ENCODE assay signal across 13 cellular contexts in genomic region chr4:137393043-137393442, GRCh38.
DNase-seq lines count a peak whose midpoint lies in the region; ATAC-seq and TF ChIP-seq lines count a peak whose summit lies in the region.
"Had no signal": no experiment of that assay in that cellular context is flagged by ENCODE, and none has a peak within 500 bp of the region (broad histone marks: within the 10 kb centered on the region; RNA-seq: fewer than 3 reads in every experiment).

No MANE protein-coding gene starts in this region.

- H3K4me3 ChIP-seq in IMR-90 (ENCODE audit: insufficient read depth, low read depth, low read length) (no peak overlapping the region), neural progenitor cell (no peak overlapping the region), upper lobe of right lung (no peak overlapping the region)
- H3K4me3 ChIP-seq: psoas muscle had no signal

- H3K4me2 ChIP-seq in IMR-90 (ENCODE audit: low read depth, low read length): no peak overlapping the region
- no peak overlapping the region for H3K4me2 ChIP-seq in neural progenitor cell

- H2AFZ ChIP-seq in IMR-90 (replicated peaks; ENCODE audit: low read length, poor library complexity) (no peak overlapping the region), neural progenitor cell (replicated peaks) (no peak overlapping the region)

- H4K20me1 ChIP-seq in IMR-90 (ENCODE audit: insufficient read depth, low read length) (no peaks in the 10 kb centered on the region), neural progenitor cell (ENCODE audit: low read depth) (no peaks in the 10 kb centered on the region)

- no peak overlapping the region for H3K23ac ChIP-seq in IMR-90 (ENCODE audit: low read depth, low read length)

- H3K36me3 Mint-ChIP-seq in chondrocyte (ENCODE audit: low read depth) (no peaks in the 10 kb centered on the region), neural progenitor cell (no peaks in the 10 kb centered on the region)
- H3K36me3 Mint-ChIP-seq in activated CD8-positive, alpha-beta T cell treated with anti-CD3 and anti-CD28 coated beads, Interleukin-2, amount 10 ng/mL, durations not matched to agents 7 days and 5 days (ENCODE audit: low read depth): no peaks in the 10 kb centered on the region
- H3K36me3 Mint-ChIP-seq: activated naive CD4-positive, alpha-beta T cell treated with anti-CD3 and anti-CD28 coated beads, Interleukin-2, amount 50 U/mL, for 24 hours; CD4-positive, alpha-beta memory T cell had no signal

- CTCF ChIA-PET in IMR-90 (lab: Yijun Ruan, JAX): interaction anchor here (0.6 kb wide), 1 partner anchor 13 kb away, joined by 5 read pairs; no protein-coding TSS in a partner anchor
- CTCF ChIA-PET in activated CD8-positive, alpha-beta T cell treated with anti-CD3 and anti-CD28 coated beads, Interleukin-2, amount 10 ng/mL, durations not matched to agents 7 days and 5 days (lab: Charles Lee): no interaction called here

- H3K9me3 Mint-ChIP-seq in chondrocyte (ENCODE audit: low read depth): no peaks in the 10 kb centered on the region
- H3K9me3 Mint-ChIP-seq in neural progenitor cell: no peaks in the 10 kb centered on the region
- H3K9me3 Mint-ChIP-seq in activated CD8-positive, alpha-beta T cell treated with anti-CD3 and anti-CD28 coated beads, Interleukin-2, amount 10 ng/mL, durations not matched to agents 7 days and 5 days (ENCODE audit: insufficient read depth): no peaks in the 10 kb centered on the region
- no peaks in the 10 kb centered on the region for H3K9me3 Mint-ChIP-seq in stimulated activated naive CD8-positive, alpha-beta T cell treated with anti-CD3 and anti-CD28 coated beads, Interleukin-15, amount 100 ng/mL, for 72 hours
- H3K9me3 Mint-ChIP-seq: activated naive CD4-positive, alpha-beta T cell treated with anti-CD3 and anti-CD28 coated beads, Interleukin-2, amount 50 U/mL, for 24 hours had no signal

- H3K79me1 ChIP-seq in IMR-90 (ENCODE audit: low read depth in 1 of 2, low read length in 2 of 2): no peaks in the 10 kb centered on the region

- H3K27ac ChIP-seq in IMR-90 (ENCODE audit: insufficient read depth, low read length) (no peak overlapping the region), neural progenitor cell (no peak overlapping the region), upper lobe of right lung (no peak overlapping the region)
- H3K27ac ChIP-seq: psoas muscle had no signal

- H3K14ac ChIP-seq in IMR-90 (replicated peaks; ENCODE audit: low read depth, low read length): no peak overlapping the region

- 0 out of 3 replicates have a peak overlapping the region, but pooled peaks have one; percentile 53 for H2BK15ac ChIP-seq in IMR-90 (ENCODE audit: low read depth, low read length)

- H3K56ac ChIP-seq in IMR-90 (ENCODE audit: extremely low read depth, insufficient read depth, low read length): no peak overlapping the region

- ATAC-seq in IMR-90 (ENCODE audit: low read depth): no peak
- ATAC-seq in activated CD8-positive, alpha-beta T cell treated with anti-CD3 and anti-CD28 coated beads, Interleukin-2, amount 10 ng/mL, durations not matched to agents 7 days and 5 days: no peak
- no peak for ATAC-seq in upper lobe of right lung
- ATAC-seq in stimulated activated naive CD8-positive, alpha-beta T cell treated with anti-CD3 and anti-CD28 coated beads, Interleukin-15, amount 100 ng/mL, for 72 hours: no peak
- ATAC-seq: psoas muscle had no signal

- intact Hi-C loops in IMR-90 (cut with micrococcal nuclease) (no loop called here), upper lobe of right lung (cut with DNase I) (no loop called here)

- no CpG with 5 or more reads among the region's 2 CpGs for WGBS in IMR-90 (ENCODE audit: extremely low coverage in 2 of 2, insufficient read length in 1 of 2), 2 experiments

- in situ Hi-C loops in IMR-90 (cut with MboI; ENCODE audit: low sequenced_read_pairs): no loop called here

- no peak overlapping the region for H2AK9ac ChIP-seq in IMR-90 (replicated peaks; ENCODE audit: low read depth, low read length, poor library complexity)

- no peaks in the 10 kb centered on the region for H3K9me1 ChIP-seq in IMR-90 (ENCODE audit: insufficient read depth, low read length)

- no peaks in the 10 kb centered on the region for H3K27me3 ChIP-seq in IMR-90 (ENCODE audit: control insufficient read depth, insufficient read depth, low read length)
- H3K27me3 ChIP-seq in neural progenitor cell: no peaks in the 10 kb centered on the region
- H3K27me3 ChIP-seq in upper lobe of right lung: no peaks in the 10 kb centered on the region

- BruUV-seq in IMR-90 (replicated peaks; lab: Mats Ljungman, UMichigan): no TSS peak

- H3K9ac ChIP-seq in IMR-90 (ENCODE audit: low read depth, low read length): no peak overlapping the region
- no peak overlapping the region for H3K9ac ChIP-seq in neural progenitor cell

- H3K79me2 ChIP-seq in neural progenitor cell (ENCODE audit: low read depth): no peaks in the 10 kb centered on the region

- DNase-seq in IMR-90 (no peak), NCI-H2227 (lab: John Stamatoyannopoulos, UW; ENCODE audit: unreplicated experiment) (peak; percentile 47), chondrocyte (ENCODE audit: low spot score) (no peak), neural progenitor cell (ENCODE audit: low spot score) (peak; percentile 60), NOMO-1 treated with DMSO at 0.1 percent for 48 hours (lab: John Stamatoyannopoulos, UW; ENCODE audit: unreplicated experiment) (no peak), upper lobe of right lung (no peak)
- no peak for DNase-seq in activated CD8-positive, alpha-beta T cell treated with anti-CD3 and anti-CD28 coated beads, Interleukin-2, amount 10 ng/mL, durations not matched to agents 7 days and 5 days
- DNase-seq in stimulated activated naive CD8-positive, alpha-beta T cell treated with anti-CD3 and anti-CD28 coated beads, Interleukin-15, amount 100 ng/mL, for 72 hours: no peak
- DNase-seq: CD4-positive, alpha-beta memory T cell; head of caudate nucleus; mammary epithelial cell; psoas muscle had no signal

- H3F3A ChIP-seq in neural progenitor cell (ENCODE audit: low read depth): no peaks in the 10 kb centered on the region

- H2AK5ac ChIP-seq in IMR-90 (ENCODE audit: low read depth, low read length): no peak overlapping the region

- peaks cover 42% of the 10 kb centered on the region for H3K4me1 Mint-ChIP-seq in chondrocyte (ENCODE audit: low read depth)
- peaks cover 31% of the 10 kb centered on the region for H3K4me1 Mint-ChIP-seq in neural progenitor cell
- no peaks in the 10 kb centered on the region for H3K4me1 Mint-ChIP-seq in activated CD8-positive, alpha-beta T cell treated with anti-CD3 and anti-CD28 coated beads, Interleukin-2, amount 10 ng/mL, durations not matched to agents 7 days and 5 days (ENCODE audit: low read depth)
- H3K4me1 Mint-ChIP-seq in stimulated activated naive CD8-positive, alpha-beta T cell treated with anti-CD3 and anti-CD28 coated beads, Interleukin-15, amount 100 ng/mL, for 72 hours: no peaks in the 10 kb centered on the region
- H3K4me1 Mint-ChIP-seq: activated naive CD4-positive, alpha-beta T cell treated with anti-CD3 and anti-CD28 coated beads, Interleukin-2, amount 50 U/mL, for 24 hours; CD4-positive, alpha-beta memory T cell had no signal

- H3K4ac ChIP-seq in IMR-90 (ENCODE audit: low read depth, low read length): no peak overlapping the region

- no peak overlapping the region for H3K4me3 Mint-ChIP-seq in chondrocyte (ENCODE audit: unreplicated experiment)
- H3K4me3 Mint-ChIP-seq in neural progenitor cell: peak overlapping the region; percentile 18
- H3K4me3 Mint-ChIP-seq in activated CD8-positive, alpha-beta T cell treated with anti-CD3 and anti-CD28 coated beads, Interleukin-2, amount 10 ng/mL, durations not matched to agents 7 days and 5 days: no peak overlapping the region
- no peak overlapping the region for H3K4me3 Mint-ChIP-seq in stimulated activated naive CD8-positive, alpha-beta T cell treated with anti-CD3 and anti-CD28 coated beads, Interleukin-15, amount 100 ng/mL, for 72 hours
- H3K4me3 Mint-ChIP-seq: activated naive CD4-positive, alpha-beta T cell treated with anti-CD3 and anti-CD28 coated beads, Interleukin-2, amount 50 U/mL, for 24 hours; CD4-positive, alpha-beta memory T cell had no signal

- H3K27me3 Mint-ChIP-seq in chondrocyte (ENCODE audit: low read depth) (no peaks in the 10 kb centered on the region), neural progenitor cell (ENCODE audit: insufficient read depth, low read depth) (no peaks in the 10 kb centered on the region)
- no peaks in the 10 kb centered on the region for H3K27me3 Mint-ChIP-seq in activated CD8-positive, alpha-beta T cell treated with anti-CD3 and anti-CD28 coated beads, Interleukin-2, amount 10 ng/mL, durations not matched to agents 7 days and 5 days (ENCODE audit: low read depth)
- no peaks in the 10 kb centered on the region for H3K27me3 Mint-ChIP-seq in stimulated activated naive CD8-positive, alpha-beta T cell treated with anti-CD3 and anti-CD28 coated beads, Interleukin-15, amount 100 ng/mL, for 72 hours
- H3K27me3 Mint-ChIP-seq: activated naive CD4-positive, alpha-beta T cell treated with anti-CD3 and anti-CD28 coated beads, Interleukin-2, amount 50 U/mL, for 24 hours; CD4-positive, alpha-beta memory T cell had no signal

- TF ChIP-seq CTCF in IMR-90 (conservative IDR thresholded peaks at IDR 0.05; ENCODE audit: low read depth, low read length) (no peak), chondrocyte (IDR thresholded peaks at IDR 0.05) (no peak), neural progenitor cell (IDR thresholded peaks at IDR 0.05) (no peak), upper lobe of right lung (IDR thresholded peaks at IDR 0.05) (no peak)

- no peak overlapping the region for H2BK20ac ChIP-seq in IMR-90 (ENCODE audit: low read depth, low read length)

- no peaks in the 10 kb centered on the region for H3K36me3 ChIP-seq in IMR-90 (ENCODE audit: control insufficient read depth, insufficient read depth, low read length)
- no peaks in the 10 kb centered on the region for H3K36me3 ChIP-seq in neural progenitor cell
- no peaks in the 10 kb centered on the region for H3K36me3 ChIP-seq in upper lobe of right lung

- no peak overlapping the region for H3K18ac ChIP-seq in IMR-90 (ENCODE audit: low read depth, low read length)

- H4K91ac ChIP-seq in IMR-90 (ENCODE audit: insufficient read depth, low read depth, low read length): no peak overlapping the region

- TF ChIP-seq RAD21 in IMR-90 (IDR thresholded peaks at IDR 0.05; ENCODE audit: low read length): no peak

- H4K5ac ChIP-seq in IMR-90 (ENCODE audit: low read depth, low read length): no peak overlapping the region

- dilution Hi-C loops in IMR-90 (cut with HindIII; ENCODE audit: low sequenced_read_pairs, unreplicated experiment): no loop called here

- H3K9me3 ChIP-seq in IMR-90 (ENCODE audit: control insufficient read depth, insufficient read depth, low read length): no peaks in the 10 kb centered on the region
- H3K9me3 ChIP-seq in neural progenitor cell (ENCODE audit: low read depth): no peaks in the 10 kb centered on the region
- no peaks in the 10 kb centered on the region for H3K9me3 ChIP-seq in upper lobe of right lung
- H3K9me3 ChIP-seq: psoas muscle had no signal

- no peak overlapping the region for H2BK5ac ChIP-seq in IMR-90 (ENCODE audit: low read depth, low read length, poor library complexity, severe bottlenecking)

- no peak overlapping the region for H4K8ac ChIP-seq in IMR-90 (ENCODE audit: low read depth in 2 of 2, low read length in 2 of 2)

- H3K4me1 ChIP-seq in IMR-90 (ENCODE audit: control insufficient read depth, insufficient read depth, low read length) (no peaks in the 10 kb centered on the region), neural progenitor cell (no peaks in the 10 kb centered on the region), upper lobe of right lung (no peaks in the 10 kb centered on the region)
- H3K4me1 ChIP-seq: psoas muscle had no signal

- peak overlapping the region; percentile 81 for H3K27ac Mint-ChIP-seq in chondrocyte (ENCODE audit: unreplicated experiment)
- peak overlapping the region; percentile 81 for H3K27ac Mint-ChIP-seq in neural progenitor cell
- H3K27ac Mint-ChIP-seq in activated CD8-positive, alpha-beta T cell treated with anti-CD3 and anti-CD28 coated beads, Interleukin-2, amount 10 ng/mL, durations not matched to agents 7 days and 5 days: no peak overlapping the region
- no peak overlapping the region for H3K27ac Mint-ChIP-seq in stimulated activated naive CD8-positive, alpha-beta T cell treated with anti-CD3 and anti-CD28 coated beads, Interleukin-15, amount 100 ng/mL, for 72 hours
- H3K27ac Mint-ChIP-seq: activated naive CD4-positive, alpha-beta T cell treated with anti-CD3 and anti-CD28 coated beads, Interleukin-2, amount 50 U/mL, for 24 hours; CD4-positive, alpha-beta memory T cell had no signal

- no peak overlapping the region for H2BK120ac ChIP-seq in IMR-90 (ENCODE audit: low read depth, low read length)

- no peak for TF ChIP-seq POLR2A in IMR-90 (IDR thresholded peaks at IDR 0.05; ENCODE audit: low read depth, low read length)

- POLR2A ChIA-PET in IMR-90 (lab: Charles Lee; ENCODE audit: unreplicated experiment): no interaction called here
- POLR2A ChIA-PET in activated CD8-positive, alpha-beta T cell treated with anti-CD3 and anti-CD28 coated beads, Interleukin-2, amount 10 ng/mL, durations not matched to agents 7 days and 5 days (lab: Charles Lee): no interaction called here

Comparison
In these comparisons a context has a peak if more than half of its experiments do, and no peak if none do; other contexts are left out.
1. DNase-seq: peak in NCI-H2227 (single experiment) and neural progenitor cell (single experiment); none in IMR-90 (single experiment), chondrocyte (single experiment), activated CD8-positive, alpha-beta T cell treated with anti-CD3 and anti-CD28 coated beads, Interleukin-2, amount 10 ng/mL, durations not matched to agents 7 days and 5 days (single experiment), NOMO-1 treated with DMSO at 0.1 percent for 48 hours (single experiment), upper lobe of right lung (single experiment) and stimulated activated naive CD8-positive, alpha-beta T cell treated with anti-CD3 and anti-CD28 coated beads, Interleukin-15, amount 100 ng/mL, for 72 hours (0 of 2).
2. H3K27ac Mint-ChIP-seq: peak in chondrocyte (single experiment) and neural progenitor cell (single experiment); none in activated CD8-positive, alpha-beta T cell treated with anti-CD3 and anti-CD28 coated beads, Interleukin-2, amount 10 ng/mL, durations not matched to agents 7 days and 5 days (single experiment) and stimulated activated naive CD8-positive, alpha-beta T cell treated with anti-CD3 and anti-CD28 coated beads, Interleukin-15, amount 100 ng/mL, for 72 hours (0 of 2).